Comparison of ENCODE assay signal across 8 cellular contexts in the genomic region with DNA sequence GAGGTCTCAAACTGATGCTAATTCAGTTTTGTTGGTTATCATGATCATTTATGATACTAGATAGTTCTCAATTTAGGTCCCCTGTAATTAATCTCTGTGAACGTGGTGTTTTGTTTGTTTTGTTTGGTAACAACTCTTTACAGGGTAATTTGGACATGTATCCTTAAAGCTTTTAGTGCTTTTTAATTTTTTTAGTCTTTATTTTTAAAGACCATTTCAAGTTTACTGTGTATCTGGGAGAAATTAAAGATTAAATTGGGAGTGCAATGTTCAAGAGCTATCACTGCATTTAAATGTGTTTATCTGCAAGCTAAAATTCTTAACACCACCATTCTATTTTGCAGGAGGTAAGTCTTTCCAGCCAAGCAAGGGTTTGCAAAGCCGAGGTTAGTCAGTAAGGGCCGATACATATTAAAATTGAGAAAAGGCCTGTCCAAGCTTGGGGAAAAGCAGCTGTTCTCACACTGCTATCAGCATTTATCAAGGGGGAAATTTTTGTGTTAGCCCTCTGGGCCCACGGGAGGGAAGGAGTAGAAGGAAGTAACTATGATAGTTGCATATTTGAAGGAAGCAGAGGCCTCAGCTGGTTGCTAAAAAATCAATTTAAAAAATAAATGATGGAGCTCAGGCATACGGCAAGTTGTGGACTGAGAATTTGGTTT. TPM values are rescaled to one million over a fixed set of nuclear protein-coding genes. Genes with fewer than 3 reads are reported as not detected.
DNase-seq lines count a peak whose midpoint lies in the region; ATAC-seq, FAIRE-seq and TF ChIP-seq lines count a peak whose summit lies in the region.

No MANE protein-coding gene starts in this region.

- H2AK5ac ChIP-seq in trophoblast cell (ENCODE audit: low read length): no peak overlapping the region

- H3K4me3 ChIP-seq in effector memory CD4-positive, alpha-beta T cell (ENCODE audit: insufficient read depth, low read depth, low read length, poor library complexity, severe bottlenecking): no peak overlapping the region
- H3K4me3 ChIP-seq in trophoblast cell (ENCODE audit: low read depth, low read length): no peak overlapping the region

- peaks cover 42 to 47% (median 44%) of the 10 kb centered on the region in 3 donors for H3K4me1 Mint-ChIP-seq in IgD-negative memory B cell

- no peaks in the 10 kb centered on the region for H3K27me3 Mint-ChIP-seq in IgD-negative memory B cell

- WGBS in trophoblast cell (ENCODE audit: extremely low coverage, insufficient coverage, insufficient read length): no CpG with 5 or more reads among the region's 5 CpGs

- H3K27ac Mint-ChIP-seq in IgD-negative memory B cell: peak overlapping the region; percentile 81 to 94 (median 88)

- H2AFZ ChIP-seq in trophoblast cell (ENCODE audit: insufficient read depth, low read length, poor library complexity): no peak overlapping the region

- H2BK5ac ChIP-seq in trophoblast cell (ENCODE audit: low read depth, low read length, poor library complexity): no peak overlapping the region

- H3K27me3 ChIP-seq in effector memory CD4-positive, alpha-beta T cell (replicated peaks; ENCODE audit: control insufficient read depth, insufficient read depth, low read length, poor library complexity, severe bottlenecking): no peaks in the 10 kb centered on the region
- H3K27me3 ChIP-seq in trophoblast cell (ENCODE audit: insufficient read depth, low read length): no peaks in the 10 kb centered on the region

- H3K36me3 ChIP-seq in effector memory CD4-positive, alpha-beta T cell (ENCODE audit: control insufficient read depth, insufficient read depth, low read length): no peaks in the 10 kb centered on the region
- H3K36me3 ChIP-seq in trophoblast cell (ENCODE audit: control insufficient read depth in 1 of 2, insufficient read depth in 2 of 2, low read length in 2 of 2): no peaks in the 10 kb centered on the region

- TF ChIP-seq POLR2A in GM12892 (IDR thresholded peaks at IDR 0.05; ENCODE audit: low read depth, low read length): no peak

- H3K9me3 Mint-ChIP-seq in IgD-negative memory B cell: no peaks in the 10 kb centered on the region

- no peak overlapping the region for H3K23ac ChIP-seq in trophoblast cell (ENCODE audit: low read length)

- ATAC-seq in HG03460 (IDR thresholded peaks at IDR 0.05; ENCODE audit: unreplicated experiment): no peak

- no peak overlapping the region for H4K12ac ChIP-seq in trophoblast cell (ENCODE audit: low read depth, low read length)

- H3K36me3 Mint-ChIP-seq in IgD-negative memory B cell: no peaks in the 10 kb centered on the region

- peak overlapping the region; percentile 77 for H4K91ac ChIP-seq in trophoblast cell (ENCODE audit: low read depth, low read length)

- H3K4me2 ChIP-seq in trophoblast cell (ENCODE audit: low read length): no peak overlapping the region

- H3K9me3 ChIP-seq in effector memory CD4-positive, alpha-beta T cell (ENCODE audit: control insufficient read depth, low read length): no peaks in the 10 kb centered on the region
- no peaks in the 10 kb centered on the region for H3K9me3 ChIP-seq in trophoblast cell (ENCODE audit: insufficient read depth, low read depth, low read length)

- peaks cover 16% of the 10 kb centered on the region for H3K4me1 ChIP-seq in effector memory CD4-positive, alpha-beta T cell (ENCODE audit: control insufficient read depth, insufficient read depth, low read length, poor library complexity, severe bottlenecking)
- peaks cover 0 to 2% of the 10 kb centered on the region in 2 experiments for H3K4me1 ChIP-seq in trophoblast cell (ENCODE audit: control insufficient read depth in 1 of 2, insufficient read depth in 2 of 2, low read length in 2 of 2)

- peak overlapping the region; percentile 47 to 90 (median 78) for H3K4me3 Mint-ChIP-seq in IgD-negative memory B cell

- H3K18ac ChIP-seq in trophoblast cell (ENCODE audit: low read length): no peak overlapping the region

- peak overlapping the region; percentile 50 for H2BK12ac ChIP-seq in trophoblast cell (ENCODE audit: low read length)

- H4K8ac ChIP-seq in trophoblast cell (ENCODE audit: low read depth, low read length): peak overlapping the region; percentile 47

- H3K79me1 ChIP-seq in trophoblast cell (ENCODE audit: low read length): peaks cover 2% of the 10 kb centered on the region

- H3K27ac ChIP-seq in effector memory CD4-positive, alpha-beta T cell (ENCODE audit: insufficient read depth, low read length, poor library complexity, severe bottlenecking): peak overlapping the region; percentile 64
- H3K27ac ChIP-seq in trophoblast cell (ENCODE audit: low read depth, low read length): peak overlapping the region; percentile 53

- H3K9ac ChIP-seq in trophoblast cell (ENCODE audit: low read length): no peak overlapping the region

- peak overlapping the region; percentile 63 for H2BK120ac ChIP-seq in trophoblast cell (ENCODE audit: insufficient read depth, low read length, poor library complexity)

- FAIRE-seq in GM12892 (lab: Jason Lieb, UNC): peak; percentile 14

- no peak overlapping the region for H3K4ac ChIP-seq in trophoblast cell (ENCODE audit: low read depth, low read length)

- H3K14ac ChIP-seq in trophoblast cell (ENCODE audit: low read length): no peak overlapping the region

- DNase-seq in GM12892 (ENCODE audit: insufficient read length): no peak
- no peak for DNase-seq in effector memory CD4-positive, alpha-beta T cell
- DNase-seq in trophoblast cell: no peak
- DNase-seq in stimulated activated CD4-positive, alpha-beta T cell treated with anti-CD3 and anti-CD28 coated beads, Interleukin-2, amount 100 ng/mL, for 48 hours: no peak
- no peak for DNase-seq in stimulated activated CD4-positive, alpha-beta T cell treated with anti-CD3 and anti-CD28 coated beads, Interleukin-2, amount 100 ng/mL, for 24 hours
- DNase-seq in HuH-7 (ENCODE audit: low spot score): no peak

- H3K79me2 ChIP-seq in trophoblast cell (ENCODE audit: control insufficient read depth, insufficient read depth, low read length, poor library complexity): peaks cover 2% of the 10 kb centered on the region

RNA-seq across cellular contexts. Expression of a gene that starts 59.4 kb away (rescaled TPM):
- 35.4 TPM for polyA plus RNA-seq in GM12892 (2012; ENCODE audit: missing spikeins)
- polyA plus RNA-seq in IgD-negative memory B cell: 29.9 TPM
- 45.3 and 46.1 TPM in 2 replicates for polyA plus RNA-seq in trophoblast cell (2013)
